ENCODE assay signal across 1 cellular context in the genomic region with DNA sequence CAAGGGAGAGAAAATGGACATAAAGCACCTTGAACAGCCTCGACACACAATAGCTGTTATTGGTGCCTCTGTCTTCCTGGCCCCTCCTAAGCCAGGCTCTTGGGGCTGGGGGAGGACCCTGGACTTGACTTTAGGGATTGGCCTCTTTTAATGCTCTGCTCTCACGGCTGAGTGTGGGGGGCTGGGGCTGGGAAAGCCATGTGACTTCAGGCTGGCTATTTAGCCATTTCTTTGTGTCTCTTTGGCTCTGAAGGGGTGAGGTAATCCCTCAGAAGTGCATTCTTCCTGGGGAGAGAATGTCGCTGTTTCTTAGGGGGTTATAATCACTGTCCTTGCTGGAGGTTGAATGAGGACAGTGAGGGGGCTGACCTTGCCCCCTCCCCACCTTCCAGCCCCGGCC.
TF ChIP-seq lines count a peak whose summit lies in the region.

No MANE protein-coding gene starts in this region.

TF ChIP-seq in WTC11, 78 proteins besides CTCF, POLR2A, EP300 and RAD21 (continued from another document):
- TF ChIP-seq, protein P1, sequence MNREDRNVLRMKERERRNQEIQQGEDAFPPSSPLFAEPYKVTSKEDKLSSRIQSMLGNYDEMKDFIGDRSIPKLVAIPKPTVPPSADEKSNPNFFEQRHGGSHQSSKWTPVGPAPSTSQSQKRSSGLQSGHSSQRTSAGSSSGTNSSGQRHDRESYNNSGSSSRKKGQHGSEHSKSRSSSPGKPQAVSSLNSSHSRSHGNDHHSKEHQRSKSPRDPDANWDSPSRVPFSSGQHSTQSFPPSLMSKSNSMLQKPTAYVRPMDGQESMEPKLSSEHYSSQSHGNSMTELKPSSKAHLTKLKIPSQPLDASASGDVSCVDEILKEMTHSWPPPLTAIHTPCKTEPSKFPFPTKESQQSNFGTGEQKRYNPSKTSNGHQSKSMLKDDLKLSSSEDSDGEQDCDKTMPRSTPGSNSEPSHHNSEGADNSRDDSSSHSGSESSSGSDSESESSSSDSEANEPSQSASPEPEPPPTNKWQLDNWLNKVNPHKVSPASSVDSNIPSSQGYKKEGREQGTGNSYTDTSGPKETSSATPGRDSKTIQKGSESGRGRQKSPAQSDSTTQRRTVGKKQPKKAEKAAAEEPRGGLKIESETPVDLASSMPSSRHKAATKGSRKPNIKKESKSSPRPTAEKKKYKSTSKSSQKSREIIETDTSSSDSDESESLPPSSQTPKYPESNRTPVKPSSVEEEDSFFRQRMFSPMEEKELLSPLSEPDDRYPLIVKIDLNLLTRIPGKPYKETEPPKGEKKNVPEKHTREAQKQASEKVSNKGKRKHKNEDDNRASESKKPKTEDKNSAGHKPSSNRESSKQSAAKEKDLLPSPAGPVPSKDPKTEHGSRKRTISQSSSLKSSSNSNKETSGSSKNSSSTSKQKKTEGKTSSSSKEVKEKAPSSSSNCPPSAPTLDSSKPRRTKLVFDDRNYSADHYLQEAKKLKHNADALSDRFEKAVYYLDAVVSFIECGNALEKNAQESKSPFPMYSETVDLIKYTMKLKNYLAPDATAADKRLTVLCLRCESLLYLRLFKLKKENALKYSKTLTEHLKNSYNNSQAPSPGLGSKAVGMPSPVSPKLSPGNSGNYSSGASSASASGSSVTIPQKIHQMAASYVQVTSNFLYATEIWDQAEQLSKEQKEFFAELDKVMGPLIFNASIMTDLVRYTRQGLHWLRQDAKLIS (CRISPR knock-in tag; IDR thresholded peaks at IDR 0.05; ENCODE audit: borderline replicate concordance) = no peak
TF ChIP-seq in WTC11: peak in this region for 2.
